ENCODE assay signal across 30 cellular contexts in the genomic region with DNA sequence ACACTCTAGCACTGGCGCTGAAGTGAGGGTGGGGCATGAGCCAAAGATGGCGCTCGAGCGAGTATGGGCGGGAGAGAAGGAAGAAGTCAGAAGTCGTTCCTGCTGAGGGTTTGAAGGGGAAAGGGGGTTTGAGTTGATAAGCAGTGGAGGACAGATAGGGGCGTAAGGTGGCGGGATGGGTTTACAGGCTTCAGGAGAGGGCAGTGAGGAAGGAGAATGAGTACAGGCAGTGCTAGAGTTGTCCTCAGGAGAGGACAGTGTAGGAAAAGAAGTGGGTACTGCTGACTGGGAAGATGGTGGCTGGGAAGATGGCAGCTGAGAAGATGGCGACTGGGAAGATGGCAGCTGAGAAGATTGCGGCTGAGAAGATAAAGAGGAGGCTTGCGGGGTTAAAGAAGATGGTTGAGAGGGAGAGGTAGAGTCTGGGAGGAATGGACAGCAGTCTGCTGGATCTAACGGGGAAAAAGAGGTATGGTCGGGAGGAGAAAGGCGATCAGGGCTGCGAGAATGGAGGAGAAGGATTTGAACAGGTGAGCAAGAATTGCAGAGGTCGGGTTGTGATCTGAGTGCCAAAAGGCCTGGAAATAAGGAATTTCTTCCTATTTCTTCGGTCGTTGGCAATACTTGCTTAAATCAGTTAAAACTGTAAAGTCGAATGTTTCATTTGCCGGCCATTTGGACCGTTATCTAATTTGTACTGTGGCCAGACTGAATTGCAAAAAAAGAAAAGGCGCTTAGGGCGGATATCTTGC. TPM values are rescaled to one million over a fixed set of nuclear protein-coding genes. Genes with fewer than 3 reads are reported as not detected.
DNase-seq lines count a peak whose midpoint lies in the region; ATAC-seq and TF ChIP-seq lines count a peak whose summit lies in the region.
"Had no signal": no experiment of that assay in that cellular context is flagged by ENCODE, and none has a peak within 500 bp of the region (broad histone marks: within the 10 kb centered on the region; RNA-seq: fewer than 3 reads in every experiment).

No MANE protein-coding gene starts in this region.

- no peak for ATAC-seq in CD4-positive, alpha-beta T cell (ENCODE audit: poor library complexity)
- ATAC-seq in T-helper 17 cell (no peak), GM19023 (IDR thresholded peaks at IDR 0.05; ENCODE audit: unreplicated experiment) (no peak), GM18498 (IDR thresholded peaks at IDR 0.05; ENCODE audit: unreplicated experiment) (no peak)
- ATAC-seq in naive thymus-derived CD8-positive, alpha-beta T cell = no peak
- ATAC-seq: activated CD8-positive, alpha-beta memory T cell treated with anti-CD3 and anti-CD28 coated beads, Interleukin-2, amount 10 ng/mL, durations not matched to agents 7 days and 5 days; activated T-cell treated with anti-CD3 and anti-CD28 coated beads, Interleukin-2, amount 50 U/mL, for 4 hours; esophagus mucosa had no signal

- H3K4me1 Mint-ChIP-seq in CD4-positive, alpha-beta T cell (ENCODE audit: low read depth) = peaks cover 58% of the 10 kb centered on the region
- H3K4me1 Mint-ChIP-seq in T-helper 17 cell = peaks cover 45% of the 10 kb centered on the region
- H3K4me1 Mint-ChIP-seq in naive thymus-derived CD8-positive, alpha-beta T cell = peaks cover 34 to 46% (median 45%) of the 10 kb centered on the region in 4 donors

- peaks cover 3% of the 10 kb centered on the region for H3K9me3 Mint-ChIP-seq in CD4-positive, alpha-beta T cell
- H3K9me3 Mint-ChIP-seq in naive thymus-derived CD8-positive, alpha-beta T cell = peaks cover 0 to 11% (median 0%) of the 10 kb centered on the region in 9 donors

- H3K27me3 ChIP-seq in CD4-positive, alpha-beta T cell (ENCODE audit: control insufficient read depth, insufficient read depth, low read length) = no peaks in the 10 kb centered on the region
- H3K27me3 ChIP-seq: stomach, uterus had no signal

- H3K27ac ChIP-seq in CD4-positive, alpha-beta T cell (ENCODE audit: low read depth, low read length) = no peak overlapping the region
- H3K27ac ChIP-seq: left ventricle myocardium inferior, uterus, VCaP had no signal

- peak overlapping the region; percentile 92 for H3K4me3 ChIP-seq in GM12865 (ENCODE audit: low read depth, low read length)
- H3K4me3 ChIP-seq: left ventricle myocardium inferior, stomach, uterus had no signal

- TF ChIP-seq CTCF in CD4-positive, alpha-beta T cell (IDR thresholded peaks at IDR 0.05) = no peak
- TF ChIP-seq CTCF in GM12865 (IDR thresholded peaks at IDR 0.05; ENCODE audit: insufficient read depth, low read depth, low read length, missing control alignments) = no peak

- POLR2A ChIA-PET in CD4-positive, alpha-beta T cell (lab: Charles Lee) = no interaction called here
- POLR2A ChIA-PET in naive thymus-derived CD8-positive, alpha-beta T cell (lab: Charles Lee) = interaction anchor here (8.7 kb wide), 1 partner anchor 5 kb away, joined by 55 read pairs; no protein-coding TSS in a partner anchor

- peak overlapping the region; percentile 55 for H3K27ac Mint-ChIP-seq in CD4-positive, alpha-beta T cell
- no peak overlapping the region for H3K27ac Mint-ChIP-seq in T-helper 17 cell
- H3K27ac Mint-ChIP-seq in naive thymus-derived CD8-positive, alpha-beta T cell = peak overlapping the region in 8 of 10 donors; percentile 50 to 98 (median 94)
- H3K27ac Mint-ChIP-seq: activated CD8-positive, alpha-beta memory T cell treated with anti-CD3 and anti-CD28 coated beads, Interleukin-2, amount 10 ng/mL, durations not matched to agents 7 days and 5 days; brain had no signal

- CTCF ChIA-PET in CD4-positive, alpha-beta T cell (lab: Charles Lee) = no interaction called here

- H3K9me3 ChIP-seq in CD4-positive, alpha-beta T cell (ENCODE audit: control insufficient read depth, low read length) = no peaks in the 10 kb centered on the region
- H3K9me3 ChIP-seq in T-helper 17 cell (ENCODE audit: control insufficient read depth, low read length, poor library complexity, severe bottlenecking) = no peaks in the 10 kb centered on the region
- H3K9me3 ChIP-seq: Caco-2, left ventricle myocardium inferior, stomach, uterus had no signal

- H3K36me3 Mint-ChIP-seq in CD4-positive, alpha-beta T cell (ENCODE audit: low read depth) = peaks cover 5% of the 10 kb centered on the region
- peaks cover 4% of the 10 kb centered on the region for H3K36me3 Mint-ChIP-seq in T-helper 17 cell (ENCODE audit: low read depth)
- peaks cover 0 to 4% (median 3%) of the 10 kb centered on the region in 3 donors for H3K36me3 Mint-ChIP-seq in naive thymus-derived CD8-positive, alpha-beta T cell
- H3K36me3 Mint-ChIP-seq: brain had no signal

- H3K4me3 Mint-ChIP-seq in CD4-positive, alpha-beta T cell = no peak overlapping the region
- peak overlapping the region; percentile 3 for H3K4me3 Mint-ChIP-seq in T-helper 17 cell
- H3K4me3 Mint-ChIP-seq in naive thymus-derived CD8-positive, alpha-beta T cell = peak overlapping the region in 3 of 10 donors; percentile 30 to 58 (median 31)
- H3K4me3 Mint-ChIP-seq: activated CD8-positive, alpha-beta memory T cell treated with anti-CD3 and anti-CD28 coated beads, Interleukin-2, amount 10 ng/mL, durations not matched to agents 7 days and 5 days; activated T-cell treated with anti-CD3 and anti-CD28 coated beads, Interleukin-2, amount 50 U/mL, for 4 hours had no signal

- intact Hi-C loops in CD4-positive, alpha-beta T cell (cut with DNase I, micrococcal nuclease) = loop anchor here in 1 of 2 experiments (10.0 kb wide), 1 partner anchor 1104 kb away; the partner anchor contains the start of gene APBB1

- no peaks in the 10 kb centered on the region for H3K27me3 Mint-ChIP-seq in CD4-positive, alpha-beta T cell
- no peaks in the 10 kb centered on the region for H3K27me3 Mint-ChIP-seq in T-helper 17 cell
- peaks cover 0 to 2% (median 0%) of the 10 kb centered on the region in 5 donors for H3K27me3 Mint-ChIP-seq in naive thymus-derived CD8-positive, alpha-beta T cell

- no peak for DNase-seq in CD4-positive, alpha-beta T cell
- DNase-seq in GM12865 (ENCODE audit: low read depth) (no peak), T-helper 17 cell (no peak), NCI-H2227 treated with DMSO at 0.1 percent for 48 hours (lab: John Stamatoyannopoulos, UW) (no peak)
- no peak for DNase-seq in naive thymus-derived CD8-positive, alpha-beta T cell
- DNase-seq: activated CD4-positive, alpha-beta T cell treated with anti-CD3 and anti-CD28 coated beads for 48 hours; activated CD8-positive, alpha-beta memory T cell treated with anti-CD3 and anti-CD28 coated beads, Interleukin-2, amount 10 ng/mL, durations not matched to agents 7 days and 5 days; activated T-cell treated with anti-CD3 and anti-CD28 coated beads, Interleukin-2, amount 50 U/mL, for 4 hours; amniotic stem cell; Caco-2; cerebellar nuclear complex; DMS53; H7; left ventricle myocardium inferior; mesendoderm; NCI-H1417; NCI-H2029; NCI-H524 treated with DMSO at 0.1 percent for 48 hours; NK-92 treated with Interleukin-12 subunit alpha and Interleukin-12 subunit beta, amount 100 ng/mL, for 24 hours; SIG-M5; small intestine; stomach; T-helper 9 cell; uterus had no signal

RNA-seq across cellular contexts. Expression of gene PPFIBP2, which starts 5.2 kb away (rescaled TPM):
- 10 to 100 TPM; 27.0 to 35.9 TPM for total RNA-seq in CD4-positive, alpha-beta T cell
- 10 to 100 TPM; 26.2 to 40.6 TPM for total RNA-seq in T-helper 17 cell
- total RNA-seq in naive thymus-derived CD8-positive, alpha-beta T cell = 10 to 100 TPM; 82.6 to 88.0 TPM
- polyA plus RNA-seq in naive thymus-derived CD8-positive, alpha-beta T cell = 10 to 100 TPM in 1 of 3 donors, 1 to 10 TPM in 2; 2.6 to 32.2 (median 5.6) TPM

RNA-seq across cellular contexts. Expression of gene OLFML1, which starts 33.7 kb away (rescaled TPM):
- not detected for total RNA-seq in CD4-positive, alpha-beta T cell
- not detected for total RNA-seq in T-helper 17 cell
- total RNA-seq in naive thymus-derived CD8-positive, alpha-beta T cell = not detected
- polyA plus RNA-seq in naive thymus-derived CD8-positive, alpha-beta T cell = under 1 TPM in 2 of 3 donors, not detected in 1; 0.15 to 0.22 TPM
- total RNA-seq: activated CD8-positive, alpha-beta memory T cell treated with anti-CD3 and anti-CD28 coated beads, Interleukin-2, amount 10 ng/mL, durations not matched to agents 7 days and 5 days; activated T-cell treated with anti-CD3 and anti-CD28 coated beads, Interleukin-2, amount 50 U/mL, for 4 hours; dermis microvascular lymphatic vessel endothelial cell had no signal
